Comparison of ENCODE assay signal across 8 cellular contexts in genomic region chr5:169581580-169582227, GRCh38. TPM values are rescaled to one million over a fixed set of nuclear protein-coding genes. Genes with fewer than 3 reads are reported as not detected.
DNase-seq lines count a peak whose midpoint lies in the region; ATAC-seq and TF ChIP-seq lines count a peak whose summit lies in the region.

No MANE protein-coding gene starts in this region.

- peak; percentile 84 for TF ChIP-seq CTCF in SK-N-SH (IDR thresholded peaks at IDR 0.05)
- TF ChIP-seq CTCF in heart left ventricle (IDR thresholded peaks at IDR 0.05) = peak; percentile 64 to 85 (median 74)
- peak; percentile 57 to 84 (median 76) for TF ChIP-seq CTCF in sigmoid colon (IDR thresholded peaks at IDR 0.05)

- no peaks in the 10 kb centered on the region for H4K20me1 ChIP-seq in SK-N-SH (ENCODE audit: insufficient read depth)

- peaks cover 3 to 20% of the 10 kb centered on the region in 2 experiments for H3K4me1 ChIP-seq in SK-N-SH (ENCODE audit: control insufficient read depth in 1 of 2, insufficient read depth in 2 of 2, low read depth in 1 of 2, low read length in 1 of 2)
- peaks cover 0 to 21% (median 6%) of the 10 kb centered on the region in 12 donors for H3K4me1 ChIP-seq in heart left ventricle
- H3K4me1 ChIP-seq in sigmoid colon = peaks cover 0 to 18% (median 10%) of the 10 kb centered on the region in 4 donors

- no peak overlapping the region for H2AFZ ChIP-seq in SK-N-SH (ENCODE audit: low read depth)

- H3K36me3 ChIP-seq in SK-N-SH (replicated peaks in 1 of 2; ENCODE audit: control insufficient read depth in 1 of 2, insufficient read depth in 2 of 2, low read length in 1 of 2) (peaks cover 4 to 10% of the 10 kb centered on the region in 2 experiments), heart left ventricle (no peaks in the 10 kb centered on the region), sigmoid colon (no peaks in the 10 kb centered on the region)

- TF ChIP-seq RAD21 in SK-N-SH (IDR thresholded peaks at IDR 0.05; ENCODE audit: low read length) = peak; percentile 79

- POLR2A ChIA-PET in SK-N-SH (lab: Yijun Ruan, JAX) = no interaction called here

- H3K9ac ChIP-seq in SK-N-SH = no peak overlapping the region; the same call in 1 of the 2 replicates

- in situ Hi-C loops in Caki2 (cut with HindIII; ENCODE audit: low pct_unique_long_range_greater_than_20kb, low sequenced_read_pairs) = no loop called here

- H3K27ac ChIP-seq in SK-N-SH (ENCODE audit: low read depth in 2 of 2, low read length in 1 of 2) (peak overlapping the region; percentile 64 to 77; a peak in 3 of 4 replicates), heart left ventricle (no peak overlapping the region), sigmoid colon (peak overlapping the region in 1 of 4 donors; percentile 2)

- ATAC-seq in GM19455 (IDR thresholded peaks at IDR 0.05; ENCODE audit: unreplicated experiment) = peak; percentile 34
- peak in 3 of 4 donors; percentile 7 to 51 (median 48) for ATAC-seq in heart left ventricle
- no peak for ATAC-seq in HG02571 (IDR thresholded peaks at IDR 0.05; ENCODE audit: unreplicated experiment)

- WGBS in SK-N-SH (ENCODE audit: low lambda C conversion rate) = 4% methylated on average over 6 of the region's 6 CpGs
- WGBS in heart left ventricle, 4 donors = 21 to 26% (median 23%) methylated on average over 6 of the region's 6 CpGs
- WGBS in sigmoid colon, 2 donors = 13 to 27% methylated on average over 6 of the region's 6 CpGs

- intact Hi-C loops in heart left ventricle (cut with DNase I) (loop anchor here in 6 of 10 donors (2.0 to 10.0 kb wide), 7 partner anchors 594 to 904 kb away; no protein-coding TSS in a partner anchor), sigmoid colon (cut with DNase I) (loop anchor here (1.0 to 5.0 kb wide), 5 partner anchors 279 to 1004 kb away; partner anchors contain the start of genes PANK3 and SLIT3)

- peaks cover 32% of the 10 kb centered on the region for H3K79me2 ChIP-seq in SK-N-SH (ENCODE audit: insufficient read depth)

- no peaks in the 10 kb centered on the region for H3K27me3 ChIP-seq in SK-N-SH (ENCODE audit: insufficient read depth)
- peaks cover 0 to 14% (median 0%) of the 10 kb centered on the region in 9 donors for H3K27me3 ChIP-seq in heart left ventricle
- H3K27me3 ChIP-seq in sigmoid colon = no peaks in the 10 kb centered on the region

- peak; percentile 56 for DNase-seq in Caki2 (ENCODE audit: low read depth)
- peak; percentile 49 for DNase-seq in HS-5 (ENCODE audit: low read depth)
- DNase-seq in SK-N-SH = peak; percentile 39
- DNase-seq in activated naive CD4-positive, alpha-beta T cell treated with anti-CD3 and anti-CD28 coated beads, Interleukin-2, amount 50 U/mL, for 16 hours = peak; percentile 61
- DNase-seq in heart left ventricle = peak in 3 of 5 donors; percentile 37 to 44 (median 40)
- DNase-seq in sigmoid colon = peak; percentile 70

- H3K9me3 ChIP-seq in SK-N-SH (no peaks in the 10 kb centered on the region), heart left ventricle (no peaks in the 10 kb centered on the region), sigmoid colon (no peaks in the 10 kb centered on the region)

- peak overlapping the region in 1 of 2 experiments; percentile 2; a peak in 1 of 4 replicates for H3K4me3 ChIP-seq in SK-N-SH (ENCODE audit: low read depth in 2 of 2, low read length in 1 of 2)
- no peak overlapping the region for H3K4me3 ChIP-seq in heart left ventricle
- H3K4me3 ChIP-seq in sigmoid colon = no peak overlapping the region

- TF ChIP-seq EP300 in SK-N-SH (IDR thresholded peaks at IDR 0.05; ENCODE audit: borderline replicate concordance in 1 of 2, low read depth in 1 of 2, low read length in 1 of 2) = 0 out of 4 replicates have a peak, but pooled peaks of 1 of the 2 experiments have one; percentile 23
- no peak for TF ChIP-seq EP300 in sigmoid colon (IDR thresholded peaks at IDR 0.05)

- H3K4me2 ChIP-seq in SK-N-SH = peak overlapping the region; percentile 24; the same call in 1 of the 2 replicates

- no peaks in the 10 kb centered on the region for H3K9me2 ChIP-seq in SK-N-SH

- H3F3A ChIP-seq in SK-N-SH (replicated peaks; ENCODE audit: insufficient read depth) = peaks cover 35% of the 10 kb centered on the region

- TF ChIP-seq POLR2A in heart left ventricle (IDR thresholded peaks at IDR 0.05) (no peak), sigmoid colon (IDR thresholded peaks at IDR 0.05) (no peak)

- CTCF ChIA-PET in SK-N-SH (lab: Yijun Ruan, JAX) = interaction anchor here (0.6 to 3.2 kb wide), 21 partner anchors 9 to 1313 kb away, joined by 3 to 18 read pairs (median 5); no protein-coding TSS in a partner anchor

TF ChIP-seq in SK-N-SH, 30 proteins besides CTCF, POLR2A, EP300 and RAD21:
- TF ChIP-seq POLR2AphosphoS5 (IDR thresholded peaks at IDR 0.05; ENCODE audit: low read depth, low read length) (no peak), ELF1 (IDR thresholded peaks at IDR 0.05) (no peak), SMC3 (IDR thresholded peaks at IDR 0.05; ENCODE audit: low read depth, low read length) (peak; percentile 64), USF2 (IDR thresholded peaks at IDR 0.05; ENCODE audit: borderline replicate concordance, low read depth, low read length) (no peak), TCF12 (IDR thresholded peaks at IDR 0.05) (peak; percentile 59; the same call in 1 of the 2 replicates), CHD2 (IDR thresholded peaks at IDR 0.05; ENCODE audit: low read length, partially characterized antibody) (no peak)
- TF ChIP-seq, protein P1, sequence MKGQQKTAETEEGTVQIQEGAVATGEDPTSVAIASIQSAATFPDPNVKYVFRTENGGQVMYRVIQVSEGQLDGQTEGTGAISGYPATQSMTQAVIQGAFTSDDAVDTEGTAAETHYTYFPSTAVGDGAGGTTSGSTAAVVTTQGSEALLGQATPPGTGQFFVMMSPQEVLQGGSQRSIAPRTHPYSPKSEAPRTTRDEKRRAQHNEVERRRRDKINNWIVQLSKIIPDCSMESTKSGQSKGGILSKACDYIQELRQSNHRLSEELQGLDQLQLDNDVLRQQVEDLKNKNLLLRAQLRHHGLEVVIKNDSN (IDR thresholded peaks at IDR 0.05; ENCODE audit: borderline replicate concordance, low read depth) = no peak

RNA-seq across cellular contexts. Expression of gene SPDL1, which starts 1.9 kb away (rescaled TPM):
- 16.9 and 34.7 TPM in 2 replicates for total RNA-seq in Caki2 (2014; rRNA removed; shearing (Covaris generic); ENCODE audit: low replicate concordance)
- polyA plus RNA-seq in SK-N-SH (2012; rRNA removed) = 45.1 and 63.3 TPM in 2 replicates
- polyA plus RNA-seq in SK-N-SH (2012; cell fraction: cytosol; rRNA removed) = 61.5 and 78.9 TPM in 2 replicates
- 43.9 and 111 TPM in 2 replicates for polyA plus RNA-seq in SK-N-SH (2012; cell fraction: nucleus; rRNA removed)
- total RNA-seq in heart left ventricle = 1 to 10 TPM; 3.3 to 7.0 (median 5.0) TPM
- 1 to 10 TPM; 2.2 to 6.7 TPM for polyA plus RNA-seq in heart left ventricle
- 10 to 100 TPM in 1 of 4 donors, 1 to 10 TPM in 3; 3.0 to 14.7 (median 9.0) TPM for total RNA-seq in sigmoid colon
- polyA plus RNA-seq in sigmoid colon = 1 to 10 TPM; 3.6 to 9.3 (median 4.9) TPM

RNA-seq across cellular contexts. Expression of gene DOCK2, which starts 55.4 kb away (rescaled TPM):
- total RNA-seq in Caki2 (2014; rRNA removed; shearing (Covaris generic); ENCODE audit: low replicate concordance) = 12.5 and 40.4 TPM in 2 replicates
- polyA plus RNA-seq in SK-N-SH (2012; rRNA removed) (3.8 and 5.2 TPM in 2 replicates), heart left ventricle (1 to 10 TPM in 1 of 2 donors, under 1 TPM in 1; 0.80 to 1.4 TPM), sigmoid colon (10 to 100 TPM in 1 of 3 donors, 1 to 10 TPM in 2; 2.3 to 21.1 (median 4.2) TPM)
- 5.2 and 5.4 TPM in 2 replicates for polyA plus RNA-seq in SK-N-SH (2012; cell fraction: cytosol; rRNA removed)
- 5.7 and 7.1 TPM in 2 replicates for polyA plus RNA-seq in SK-N-SH (2012; cell fraction: nucleus; rRNA removed)
- total RNA-seq in heart left ventricle (10 to 100 TPM in 2 of 9 donors, 1 to 10 TPM in 7; 1.6 to 59.5 (median 4.6) TPM), sigmoid colon (10 to 100 TPM; 10.9 to 20.5 (median 13.6) TPM)

Comparison
In these comparisons a context has a peak if more than half of its experiments do, and no peak if none do; other contexts are left out.
1. H3K27ac ChIP-seq: peak in SK-N-SH (2 of 2); none in heart left ventricle (0 of 12).
2. Peak in every context shown above with its lines, with median percentiles within 50 percentile points of each other: DNase-seq and CTCF ChIP-seq.